Comparison of ENCODE assay signal across 11 cellular contexts in genomic region chr7:129769400-129769774, GRCh38.
"Had no signal": no experiment of that assay in that cellular context is flagged by ENCODE, and none has a peak within 500 bp of the region (broad histone marks: within the 10 kb centered on the region; RNA-seq: fewer than 3 reads in every experiment).

No MANE protein-coding gene starts in this region.

- H3K36me3 Mint-ChIP-seq: naive thymus-derived CD4-positive, alpha-beta T cell had no signal

- H3K9me3 Mint-ChIP-seq: naive thymus-derived CD4-positive, alpha-beta T cell had no signal

- DNase-seq: effector memory CD4-positive, alpha-beta T cell; islet precursor cell; mammary epithelial cell; naive thymus-derived CD4-positive, alpha-beta T cell; stimulated activated CD4-positive, alpha-beta T cell treated with anti-CD3 and anti-CD28 coated beads, Interleukin-2, amount 100 ng/mL, for 24 hours; stimulated activated CD4-positive, alpha-beta T cell treated with anti-CD3 and anti-CD28 coated beads, Interleukin-4, amount 100 ng/mL, for 4 hours; stimulated activated naive CD4-positive, alpha-beta T cell; trophoblast cell had no signal

- ATAC-seq: esophagus mucosa; left lobe of liver; naive thymus-derived CD4-positive, alpha-beta T cell; sciatic nerve had no signal

- H3K4me3 Mint-ChIP-seq: naive thymus-derived CD4-positive, alpha-beta T cell had no signal

- H3K27ac Mint-ChIP-seq: naive thymus-derived CD4-positive, alpha-beta T cell had no signal
